8 cellular contexts compared by ENCODE assay signal in genomic region chr15:64163662-64164362, GRCh38. TPM values are rescaled to one million over a fixed set of nuclear protein-coding genes. Genes with fewer than 3 reads are reported as not detected.
A peak's percentile ranks its signal among the peaks of the same experiment; 100 is the strongest.
DNase-seq lines count a peak whose midpoint lies in the region; ATAC-seq and TF ChIP-seq lines count a peak whose summit lies in the region.

No MANE protein-coding gene starts in this region.

- peak overlapping the region; percentile 94 for H3K27ac Mint-ChIP-seq in activated T-cell treated with anti-CD3 and anti-CD28 coated beads, Interleukin-2, amount 50 U/mL, for 72 hours

- H2AFZ ChIP-seq in Loucy (ENCODE audit: low read length): peak overlapping the region; percentile 92

- H3K4me1 Mint-ChIP-seq in activated T-cell treated with anti-CD3 and anti-CD28 coated beads, Interleukin-2, amount 50 U/mL, for 72 hours (ENCODE audit: low read depth): peaks cover 59% of the 10 kb centered on the region

- H3K9me3 Mint-ChIP-seq in activated T-cell treated with anti-CD3 and anti-CD28 coated beads, Interleukin-2, amount 50 U/mL, for 72 hours: no peaks in the 10 kb centered on the region

- 45% methylated on average over 14 of the region's 14 CpGs for WGBS in thymus

- H3K9me2 ChIP-seq in Loucy (replicated peaks; ENCODE audit: low read depth, low read length): no peaks in the 10 kb centered on the region

- H3K9ac ChIP-seq in Loucy (ENCODE audit: low read depth, low read length, poor library complexity, severe bottlenecking): peak overlapping the region; percentile 82

- H3K36me3 Mint-ChIP-seq in activated T-cell treated with anti-CD3 and anti-CD28 coated beads, Interleukin-2, amount 50 U/mL, for 72 hours (ENCODE audit: insufficient read depth in 2 of 2): peaks cover 12 to 17% of the 10 kb centered on the region in 2 donors

- TF ChIP-seq CTCF in Loucy (conservative IDR thresholded peaks at IDR 0.05; ENCODE audit: low read length) (no peak), astrocyte of the spinal cord (IDR thresholded peaks at IDR 0.05; ENCODE audit: low read depth, low read length) (no peak)

- H3K36me3 ChIP-seq in Loucy (ENCODE audit: insufficient read depth, low read length) (peaks cover 15% of the 10 kb centered on the region; the same call in 1 of the 2 replicates), thymus (ENCODE audit: control insufficient read depth, insufficient read depth) (peaks cover 29% of the 10 kb centered on the region)

- no peaks in the 10 kb centered on the region for H3K9me3 ChIP-seq in Loucy (ENCODE audit: insufficient read depth, low read depth, low read length)
- H3K9me3 ChIP-seq in thymus (ENCODE audit: control insufficient read depth): no peaks in the 10 kb centered on the region

- H3K79me2 ChIP-seq in Loucy (ENCODE audit: insufficient read depth, low read length): peaks cover 40% of the 10 kb centered on the region

- H3K4me1 ChIP-seq in Loucy (ENCODE audit: insufficient read depth, low read length, poor library complexity, severe bottlenecking) (peaks cover 27% of the 10 kb centered on the region), thymus (ENCODE audit: control insufficient read depth, insufficient read depth, low read length) (peaks cover 10% of the 10 kb centered on the region)

- H3K27me3 Mint-ChIP-seq in activated T-cell treated with anti-CD3 and anti-CD28 coated beads, Interleukin-2, amount 50 U/mL, for 72 hours (ENCODE audit: low read depth): no peaks in the 10 kb centered on the region

- no peaks in the 10 kb centered on the region; the same call in 1 of the 2 replicates for H3F3A ChIP-seq in Loucy (ENCODE audit: low read depth)

- no peak for DNase-seq in activated T-cell treated with anti-CD3 and anti-CD28 coated beads, Interleukin-2, amount 50 U/mL, for 72 hours
- no peak for DNase-seq in activated T-cell treated with anti-CD3 and anti-CD28 coated beads, Interleukin-2, amount 50 U/mL, for 1 hour
- DNase-seq in astrocyte of the spinal cord (ENCODE audit: low read depth, low spot score): no peak
- no peak for DNase-seq in left lobe of liver (ENCODE audit: low spot score)
- DNase-seq in Ammon's horn (ENCODE audit: low spot score): no peak
- DNase-seq in activated CD8-positive, alpha-beta memory T cell treated with anti-CD3 and anti-CD28 coated beads, Interleukin-2, amount 50 U/mL, for 48 hours: no peak

- peak in 1 of 2 donors; percentile 0 for ATAC-seq in activated T-cell treated with anti-CD3 and anti-CD28 coated beads, Interleukin-2, amount 50 U/mL, for 72 hours (replicated peaks in 1 of 2)
- ATAC-seq in left lobe of liver: peak; percentile 38

- H3K4me2 ChIP-seq in Loucy (ENCODE audit: low read depth, low read length, poor library complexity, severe bottlenecking): peak overlapping the region; percentile 88

- H3K4me3 ChIP-seq in Loucy (ENCODE audit: low read length, poor library complexity, severe bottlenecking) (peak overlapping the region; percentile 95), astrocyte of the spinal cord (ENCODE audit: low read depth, low read length) (peak overlapping the region; percentile 42), thymus (ENCODE audit: low read length) (peak overlapping the region; percentile 94)

- peak overlapping the region; percentile 82 to 92 for H3K4me3 Mint-ChIP-seq in activated T-cell treated with anti-CD3 and anti-CD28 coated beads, Interleukin-2, amount 50 U/mL, for 72 hours

- H3K27ac ChIP-seq in thymus (ENCODE audit: low read depth): peak overlapping the region; percentile 79

- in situ Hi-C loops in astrocyte of the spinal cord (cut with HindIII; ENCODE audit: low sequenced_read_pairs): no loop called here

- H4K20me1 ChIP-seq in Loucy (ENCODE audit: insufficient read depth, low read length, poor library complexity, severe bottlenecking): peaks cover 30% of the 10 kb centered on the region

- H3K27me3 ChIP-seq in Loucy (ENCODE audit: insufficient read depth, low read length, poor library complexity, severe bottlenecking) (no peaks in the 10 kb centered on the region), thymus (ENCODE audit: control insufficient read depth, insufficient read depth) (no peaks in the 10 kb centered on the region)

RNA-seq across cellular contexts. Expression of gene PPIB, which starts 1.0 kb away (rescaled TPM):
- 100 to 1,000 TPM; 228 to 302 TPM for total RNA-seq in activated T-cell treated with anti-CD3 and anti-CD28 coated beads, Interleukin-2, amount 50 U/mL, for 72 hours
- total RNA-seq in left lobe of liver: 474 TPM
- 344 TPM for polyA plus RNA-seq in thymus

RNA-seq across cellular contexts. Expression of gene SNX22, which starts 12.3 kb away (rescaled TPM):
- total RNA-seq in activated T-cell treated with anti-CD3 and anti-CD28 coated beads, Interleukin-2, amount 50 U/mL, for 72 hours: under 1 TPM; 0.60 to 0.74 TPM
- 1.2 TPM for total RNA-seq in left lobe of liver
- 23.9 TPM for polyA plus RNA-seq in thymus

Comparison
In these comparisons a context has a peak if more than half of its experiments do, and no peak if none do; other contexts are left out.
1. H3K4me3 ChIP-seq: peak in every context shown above with its lines; median percentile 95 in Loucy; 94 in thymus; 42 in astrocyte of the spinal cord.